In the genomic region with DNA sequence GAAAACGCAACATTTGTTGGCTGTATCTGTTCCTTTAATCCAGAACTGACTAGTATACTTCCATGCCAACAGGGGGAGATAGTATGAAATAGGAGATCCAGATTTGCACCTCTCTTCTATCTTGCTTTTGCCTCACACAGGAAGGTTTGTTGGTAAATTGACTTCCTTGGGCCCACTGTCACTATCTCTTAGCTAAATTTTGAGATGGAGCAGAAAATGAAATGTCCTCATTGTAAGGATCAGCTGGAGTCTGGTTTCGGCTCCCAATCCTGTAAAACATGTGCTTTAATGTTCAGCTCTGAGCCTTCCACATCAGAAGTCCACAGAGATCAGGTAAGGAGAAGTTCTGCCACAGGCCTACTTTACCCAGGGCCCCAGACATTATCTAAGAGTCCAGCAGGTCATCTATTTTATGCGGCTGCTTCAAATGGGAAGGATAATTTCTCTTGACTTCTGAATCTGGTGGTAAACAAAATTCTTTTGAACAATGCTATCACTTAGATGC, we compare ENCODE assay signal across 12 cellular contexts.
DNase-seq lines count a peak whose midpoint lies in the region; TF ChIP-seq lines count a peak whose summit lies in the region.
"Had no signal": no experiment of that assay in that cellular context is flagged by ENCODE, and none has a peak within 500 bp of the region (broad histone marks: within the 10 kb centered on the region; RNA-seq: fewer than 3 reads in every experiment).

No MANE protein-coding gene starts in this region.

- H3K4me1 Mint-ChIP-seq in HFFc6 (ENCODE audit: low read depth) = peaks cover 6% of the 10 kb centered on the region; the same call in 1 of the 2 replicates
- H3K4me1 Mint-ChIP-seq: stimulated activated memory B cell treated with anti-CD40 and anti-IgM and Interleukin-4, amounts not matched to agents 10 μg/mL and 1 μg/mL and 100 μg/mL, for 72 hours had no signal

- H3K9me3 Mint-ChIP-seq in HFFc6 = no peaks in the 10 kb centered on the region
- H3K9me3 Mint-ChIP-seq: stimulated activated memory B cell treated with anti-CD40 and anti-IgM and Interleukin-4, amounts not matched to agents 10 μg/mL and 1 μg/mL and 100 μg/mL, for 72 hours had no signal

- H3K79me1 ChIP-seq in mesendoderm (ENCODE audit: low read length) = no peaks in the 10 kb centered on the region

- H3K36me3 ChIP-seq in SU-DHL-6 (ENCODE audit: low read length) (no peaks in the 10 kb centered on the region), mesendoderm (ENCODE audit: control insufficient read depth, insufficient read depth, low read length) (no peaks in the 10 kb centered on the region), ovary (no peaks in the 10 kb centered on the region)

- no peak overlapping the region for H2BK120ac ChIP-seq in mesendoderm (ENCODE audit: low read depth, low read length)

- H3K27ac Mint-ChIP-seq in HFFc6 = no peak overlapping the region
- H3K27ac Mint-ChIP-seq: stimulated activated memory B cell treated with anti-CD40 and anti-IgM and Interleukin-4, amounts not matched to agents 10 μg/mL and 1 μg/mL and 100 μg/mL, for 72 hours had no signal

- H2BK5ac ChIP-seq in mesendoderm (ENCODE audit: low read length) = no peak overlapping the region

- H3K4me1 ChIP-seq in mesendoderm (ENCODE audit: control insufficient read depth, low read depth, low read length) (no peaks in the 10 kb centered on the region), ovary (ENCODE audit: insufficient read depth) (no peaks in the 10 kb centered on the region)

- H3K79me2 ChIP-seq in SU-DHL-6 (ENCODE audit: insufficient read depth, low read length) (0 out of 2 replicates have a peak, but pooled peaks cover 3% of the 10 kb centered on the region), mesendoderm (ENCODE audit: control insufficient read depth, insufficient read depth, low read length) (no peaks in the 10 kb centered on the region)

- H3K18ac ChIP-seq in mesendoderm (ENCODE audit: low read length) = no peak overlapping the region

- intact Hi-C loops in ovary (cut with DNase I) = no loop called here

- no peak overlapping the region for H3K23ac ChIP-seq in mesendoderm (ENCODE audit: low read length)

- H3K36me3 Mint-ChIP-seq in HFFc6 (ENCODE audit: low read depth) = no peaks in the 10 kb centered on the region
- H3K36me3 Mint-ChIP-seq: stimulated activated memory B cell treated with anti-CD40 and anti-IgM and Interleukin-4, amounts not matched to agents 10 μg/mL and 1 μg/mL and 100 μg/mL, for 72 hours had no signal

- peak overlapping the region; percentile 30 for H3K9ac ChIP-seq in SU-DHL-6 (ENCODE audit: low read length)
- no peak overlapping the region for H3K9ac ChIP-seq in mesendoderm (ENCODE audit: low read length)

- no peaks in the 10 kb centered on the region for H4K20me1 ChIP-seq in SU-DHL-6 (ENCODE audit: low read depth, low read length)

- DNase-seq in SKM-1 treated with dmso at 0.1 percent for 144 hours (lab: John Stamatoyannopoulos, UW; ENCODE audit: unreplicated experiment) (peak; percentile 26), SKM-1 (lab: John Stamatoyannopoulos, UW; ENCODE audit: unreplicated experiment) (no peak), HFFc6 (no peak), mesendoderm (peak; percentile 42), ovary (no peak), GM13977 (ENCODE audit: low spot score) (no peak)
- DNase-seq in effector CD8-positive, alpha-beta T cell (lab: John Stamatoyannopoulos, UW) = no peak
- DNase-seq: effector CD4-positive, alpha-beta T cell; left cardiac atrium had no signal

- no peaks in the 10 kb centered on the region for H3K27me3 ChIP-seq in SU-DHL-6 (ENCODE audit: low read length)
- no peaks in the 10 kb centered on the region for H3K27me3 ChIP-seq in mesendoderm (ENCODE audit: insufficient read depth, low read length, poor library complexity)
- H3K27me3 ChIP-seq in ovary = no peaks in the 10 kb centered on the region

- no peak for TF ChIP-seq POLR2A in ovary (IDR thresholded peaks at IDR 0.05)

- no peak overlapping the region for H2BK15ac ChIP-seq in mesendoderm (replicated peaks; ENCODE audit: low read depth)

- H2AK5ac ChIP-seq in mesendoderm (ENCODE audit: low read length) = no peak overlapping the region

- no peaks in the 10 kb centered on the region for H3K27me3 Mint-ChIP-seq in HFFc6 (ENCODE audit: insufficient read depth)
- H3K27me3 Mint-ChIP-seq: stimulated activated memory B cell treated with anti-CD40 and anti-IgM and Interleukin-4, amounts not matched to agents 10 μg/mL and 1 μg/mL and 100 μg/mL, for 72 hours had no signal

- H3K27ac ChIP-seq in SU-DHL-6 (ENCODE audit: low read depth, low read length) (no peak overlapping the region), mesendoderm (ENCODE audit: low read depth, low read length) (no peak overlapping the region), ovary (no peak overlapping the region)
- H3K27ac ChIP-seq: RWPE1 had no signal

- in situ Hi-C loops in GM13977 (cut with MboI; ENCODE audit: low pct_unique_long_range_greater_than_20kb, low sequenced_read_pairs, unreplicated experiment) = loop anchor here (25.0 kb wide), 3 partner anchors 237 to 538 kb away; no protein-coding TSS in a partner anchor

- H3K9me3 ChIP-seq in SU-DHL-6 (ENCODE audit: insufficient read depth, low read length) (no peaks in the 10 kb centered on the region), ovary (no peaks in the 10 kb centered on the region)

- H3K9me2 ChIP-seq in SU-DHL-6 (replicated peaks; ENCODE audit: insufficient read depth, low read length) = no peaks in the 10 kb centered on the region

- peaks cover 9% of the 10 kb centered on the region; the same call in 1 of the 2 replicates for H3F3A ChIP-seq in SU-DHL-6 (ENCODE audit: insufficient read depth)

- no peak overlapping the region for H4K5ac ChIP-seq in mesendoderm (ENCODE audit: low read length)

- TF ChIP-seq CTCF in HFFc6 (IDR thresholded peaks at IDR 0.05) (peak; percentile 38; the same call in 1 of the 2 replicates), SU-DHL-6 (IDR thresholded peaks at IDR 0.05; ENCODE audit: insufficient read depth, low read length, poor library complexity, severe bottlenecking) (no peak), ovary (IDR thresholded peaks at IDR 0.05) (no peak), GM13977 (IDR thresholded peaks at IDR 0.05; ENCODE audit: extremely low read depth, insufficient read depth, missing control alignments) (no peak)

- H3K56ac ChIP-seq in mesendoderm (ENCODE audit: low read length) = no peak overlapping the region

- WGBS in mesendoderm (ENCODE audit: extremely low coverage, insufficient coverage, low lambda C conversion rate) = no CpG with 5 or more reads among the region's 3 CpGs
- WGBS in ovary, 3 donors = 93 to 98% (median 96%) methylated on average over 3 of the region's 3 CpGs

- H3K4me2 ChIP-seq in SU-DHL-6 (ENCODE audit: low read depth, low read length, poor library complexity, severe bottlenecking) = peak overlapping the region; percentile 49
- H3K4me2 ChIP-seq in mesendoderm (ENCODE audit: low read length) = no peak overlapping the region

- peak overlapping the region; percentile 41 for H3K4me3 ChIP-seq in SU-DHL-6 (ENCODE audit: insufficient read depth, low read length, poor library complexity, severe bottlenecking)
- H3K4me3 ChIP-seq in mesendoderm (ENCODE audit: low read length) = no peak overlapping the region
- no peak overlapping the region for H3K4me3 ChIP-seq in ovary

- no peak overlapping the region for H3K4me3 Mint-ChIP-seq in HFFc6
- H3K4me3 Mint-ChIP-seq: stimulated activated memory B cell treated with anti-CD40 and anti-IgM and Interleukin-4, amounts not matched to agents 10 μg/mL and 1 μg/mL and 100 μg/mL, for 72 hours had no signal

- no peak overlapping the region for H4K8ac ChIP-seq in mesendoderm (ENCODE audit: low read depth, low read length)

- no peak overlapping the region for H3K4ac ChIP-seq in mesendoderm (ENCODE audit: low read depth, low read length)

- no peak for TF ChIP-seq EP300 in ovary (IDR thresholded peaks at IDR 0.05)

- no peak overlapping the region for H2AFZ ChIP-seq in SU-DHL-6 (ENCODE audit: low read depth, low read length, severe bottlenecking)

Comparison
In these comparisons a context has a peak if more than half of its experiments do, and no peak if none do; other contexts are left out.
1. DNase-seq: peak in SKM-1 treated with dmso at 0.1 percent for 144 hours (single experiment) and mesendoderm (single experiment); none in SKM-1 (single experiment), HFFc6 (single experiment), effector CD8-positive, alpha-beta T cell (single experiment), ovary (0 of 5) and GM13977 (single experiment).